8 cellular contexts compared by ENCODE assay signal in genomic region chr2:9630001-9630749, GRCh38. TPM values are rescaled to one million over a fixed set of nuclear protein-coding genes. Genes with fewer than 3 reads are reported as not detected.
DNase-seq lines count a peak whose midpoint lies in the region; ATAC-seq and TF ChIP-seq lines count a peak whose summit lies in the region.

No MANE protein-coding gene starts in this region.

- peak overlapping the region; percentile 76 for H3K4me2 ChIP-seq in OCI-LY3 (ENCODE audit: low read length)

- H3K9me3 ChIP-seq in CD8-positive, alpha-beta memory T cell (ENCODE audit: low read length): no peaks in the 10 kb centered on the region
- H3K9me3 ChIP-seq in OCI-LY3 (ENCODE audit: insufficient read depth, low read length): no peaks in the 10 kb centered on the region

- peaks cover 50% of the 10 kb centered on the region for H3K4me1 ChIP-seq in CD8-positive, alpha-beta memory T cell (ENCODE audit: insufficient read depth, low read length)
- peaks cover 24% of the 10 kb centered on the region for H3K4me1 ChIP-seq in OCI-LY3 (ENCODE audit: low read length)

- peak overlapping the region; percentile 94 to 98 (median 97) for H3K4me3 Mint-ChIP-seq in CD8-positive, alpha-beta memory T cell

- peak overlapping the region; percentile 92 for H3K9ac ChIP-seq in OCI-LY3 (ENCODE audit: low read length)

- no peak overlapping the region for H2AFZ ChIP-seq in OCI-LY3 (ENCODE audit: low read depth, low read length)

- peaks cover 0 to 7% of the 10 kb centered on the region in 2 donors for H3K27me3 Mint-ChIP-seq in CD8-positive, alpha-beta memory T cell

- ATAC-seq in GM21367 (IDR thresholded peaks at IDR 0.05; ENCODE audit: unreplicated experiment): peak; percentile 34

- peak overlapping the region; percentile 89 for H3K27ac ChIP-seq in CD8-positive, alpha-beta memory T cell (ENCODE audit: low read depth, low read length)
- peak overlapping the region; percentile 74 for H3K27ac ChIP-seq in OCI-LY3 (ENCODE audit: low read length)

- peaks cover 53% of the 10 kb centered on the region for H3K79me2 ChIP-seq in OCI-LY3 (ENCODE audit: low read length)

- peaks cover 10 to 51% (median 14%) of the 10 kb centered on the region in 3 donors for H3K36me3 Mint-ChIP-seq in CD8-positive, alpha-beta memory T cell

- peak overlapping the region; percentile 93 to 99 (median 97) for H3K27ac Mint-ChIP-seq in CD8-positive, alpha-beta memory T cell

- H3K4me1 Mint-ChIP-seq in CD8-positive, alpha-beta memory T cell: peaks cover 55 to 62% (median 59%) of the 10 kb centered on the region in 3 donors

- H3K4me3 ChIP-seq in CD8-positive, alpha-beta memory T cell (ENCODE audit: low read length): peak overlapping the region; percentile 81
- H3K4me3 ChIP-seq in OCI-LY3 (ENCODE audit: low read length): peak overlapping the region; percentile 97

- POLR2A ChIA-PET in CD8-positive, alpha-beta memory T cell (lab: Charles Lee): interaction anchor here (0.7 to 3.3 kb wide), 20 partner anchors 9 to 213 kb away, joined by 3 to 38 read pairs (median 4); partner anchors contain the start of genes ADAM17, IAH1 and TAF1B

- H3K27me3 ChIP-seq in CD8-positive, alpha-beta memory T cell (ENCODE audit: insufficient read depth, low read length, poor library complexity, severe bottlenecking): no peaks in the 10 kb centered on the region
- H3K27me3 ChIP-seq in OCI-LY3 (ENCODE audit: low read depth, low read length): peaks cover 15% of the 10 kb centered on the region

- TF ChIP-seq POLR2A in erythroblast (IDR thresholded peaks at IDR 0.05; ENCODE audit: low read length): no peak

- no peak for TF ChIP-seq CTCF in OCI-LY3 (IDR thresholded peaks at IDR 0.05; ENCODE audit: low read depth, low read length)

- no peaks in the 10 kb centered on the region for H3K9me3 Mint-ChIP-seq in CD8-positive, alpha-beta memory T cell

- H4K20me1 ChIP-seq in OCI-LY3 (ENCODE audit: insufficient read depth, low read length): peaks cover 43% of the 10 kb centered on the region

- CTCF ChIA-PET in CD8-positive, alpha-beta memory T cell (lab: Charles Lee): interaction anchor here (1.1 to 2.5 kb wide), 7 partner anchors 11 to 140 kb away, joined by 3 to 12 read pairs (median 6); partner anchors contain the start of gene ADAM17

- no peaks in the 10 kb centered on the region for H3K36me3 ChIP-seq in CD8-positive, alpha-beta memory T cell (ENCODE audit: insufficient read depth, low read length)
- H3K36me3 ChIP-seq in OCI-LY3 (replicated peaks; ENCODE audit: low read depth, low read length): peaks cover 35% of the 10 kb centered on the region

- DNase-seq in CD8-positive, alpha-beta memory T cell: peak; percentile 65 to 84 (median 68)
- peak in 56 of 76 experiments; percentile 8 to 74 (median 55) for DNase-seq in HUDEP-2 (lab: John Stamatoyannopoulos, UW; ENCODE audit: unreplicated experiment in 76 of 76)
- peak; percentile 74 for DNase-seq in activated T-cell treated with anti-CD3 and anti-CD28 coated beads, Interleukin-2, amount 50 U/mL, for 1 hour
- peak; percentile 84 to 87 for DNase-seq in erythroblast (lab: John Stamatoyannopoulos, UW)
- DNase-seq in myocyte (ENCODE audit: low read depth): peak; percentile 81
- peak; percentile 61 to 79 for DNase-seq in stimulated activated CD8-positive, alpha-beta memory T cell treated with anti-CD3 and anti-CD28 coated beads, Interleukin-7, amount 100 ng/mL, for 4 hours (ENCODE audit: low read depth in 2 of 2)

RNA-seq across cellular contexts. Expression of gene YWHAQ, which starts 0.6 kb away (rescaled TPM):
- 100 to 1,000 TPM; 560 to 565 TPM for total RNA-seq in CD8-positive, alpha-beta memory T cell
- 358 TPM for polyA plus RNA-seq in CD8-positive, alpha-beta memory T cell
- 194 and 222 TPM in 2 replicates for total RNA-seq in myocyte
- 199 TPM for polyA plus RNA-seq in myocyte (2012)

Comparison
In these comparisons a context has a peak if more than half of its experiments do, and no peak if none do; other contexts are left out.
1. Peak in every context shown above with its lines: DNase-seq, ATAC-seq, H3K4me3 ChIP-seq and H3K27ac ChIP-seq.